Comparison of ENCODE assay signal across 8 cellular contexts in the genomic region with DNA sequence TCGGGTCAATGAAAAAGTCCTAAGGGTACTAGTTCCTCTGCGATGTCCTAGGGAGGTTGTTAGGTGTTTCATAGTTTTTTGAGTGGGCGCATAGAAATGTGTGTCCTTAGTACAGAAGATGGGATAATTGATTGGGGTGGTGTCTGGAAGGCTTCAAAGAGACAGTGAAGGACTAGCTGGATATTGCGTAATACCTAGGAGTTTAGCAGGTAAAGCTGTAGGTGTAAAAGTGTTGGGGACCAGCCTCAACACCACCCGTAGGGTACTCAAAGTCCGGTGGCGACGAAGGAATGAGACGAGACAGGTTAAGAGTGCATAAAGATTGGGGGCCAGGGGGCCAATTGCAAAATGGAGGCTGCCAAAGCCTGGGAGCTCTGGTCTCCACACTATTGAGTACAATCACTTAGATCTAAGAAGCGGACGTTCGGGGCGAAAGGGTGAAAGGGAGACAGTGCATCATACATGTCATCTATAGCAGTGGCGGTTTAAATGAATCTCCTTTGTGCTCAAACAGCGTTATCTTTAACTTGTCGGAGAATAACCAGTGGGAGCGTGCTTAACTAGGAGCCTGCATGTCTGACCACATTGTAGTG. TPM values are rescaled to one million over a fixed set of nuclear protein-coding genes. Genes with fewer than 3 reads are reported as not detected.
DNase-seq lines count a peak whose midpoint lies in the region; ATAC-seq, FAIRE-seq and TF ChIP-seq lines count a peak whose summit lies in the region.

No MANE protein-coding gene starts in this region.

- no peaks in the 10 kb centered on the region for H3K27me3 ChIP-seq in hepatocyte
- no peaks in the 10 kb centered on the region for H3K27me3 ChIP-seq in small intestine (ENCODE audit: control insufficient read depth in 2 of 2, insufficient read depth in 2 of 2, low read length in 2 of 2)

- POLR2A ChIA-PET in WTC11 (lab: Charles Lee) = no interaction called here

- H3K27ac ChIP-seq in hepatocyte (no peak overlapping the region), small intestine (ENCODE audit: low read depth in 1 of 2, low read length in 1 of 2) (no peak overlapping the region)

- no peak overlapping the region for H2AFZ ChIP-seq in hepatocyte

- H3K9me3 ChIP-seq in hepatocyte (ENCODE audit: low read depth) (no peaks in the 10 kb centered on the region), small intestine (ENCODE audit: control insufficient read depth, low read depth) (no peaks in the 10 kb centered on the region)

- H3K4me3 Mint-ChIP-seq in HFFc6 (peak overlapping the region; percentile 96), WTC11 (peak overlapping the region; percentile 79)

- ATAC-seq in WTC11 = no peak
- ATAC-seq in HG03039 (IDR thresholded peaks at IDR 0.05; ENCODE audit: unreplicated experiment) = no peak
- ATAC-seq in GM21367 (IDR thresholded peaks at IDR 0.05; ENCODE audit: unreplicated experiment) = no peak

- H3K27ac Mint-ChIP-seq in HFFc6 (peak overlapping the region; percentile 66), WTC11 (peak overlapping the region; percentile 39)

- H3K9me2 ChIP-seq in hepatocyte (replicated peaks; ENCODE audit: insufficient read depth) = no peaks in the 10 kb centered on the region

- H3K79me2 ChIP-seq in hepatocyte = peaks cover 66% of the 10 kb centered on the region

- TF ChIP-seq CTCF in HFFc6 (IDR thresholded peaks at IDR 0.05) = no peak
- no peak for TF ChIP-seq CTCF in WTC11 (IDR thresholded peaks at IDR 0.05)
- no peak for TF ChIP-seq CTCF in hepatocyte (IDR thresholded peaks at IDR 0.05; ENCODE audit: poor library complexity)

- H4K20me1 ChIP-seq in hepatocyte (ENCODE audit: insufficient read depth, poor library complexity, severe bottlenecking) = no peaks in the 10 kb centered on the region

- peak overlapping the region; percentile 89 for H3K4me2 ChIP-seq in hepatocyte

- peak overlapping the region; percentile 54 for H3K4me3 ChIP-seq in hepatocyte
- H3K4me3 ChIP-seq in small intestine (ENCODE audit: low read depth in 1 of 2, low read length in 2 of 2) = peak overlapping the region; percentile 96 to 99

- H3K9me3 Mint-ChIP-seq in HFFc6 (peaks cover 5% of the 10 kb centered on the region; the same call in 1 of the 2 replicates), WTC11 (peaks cover 12% of the 10 kb centered on the region)

- CTCF ChIA-PET in WTC11 (lab: Charles Lee) = interaction anchor here (1.1 to 1.2 kb wide), 2 partner anchors 31 to 166 kb away, joined by 3 to 5 read pairs; no protein-coding TSS in a partner anchor

- H3K36me3 ChIP-seq in hepatocyte (replicated peaks; ENCODE audit: insufficient read depth, low read depth) = no peaks in the 10 kb centered on the region
- H3K36me3 ChIP-seq in small intestine (ENCODE audit: control insufficient read depth in 2 of 2, insufficient read depth in 2 of 2, low read length in 2 of 2) = no peaks in the 10 kb centered on the region

- DNase-seq in HFFc6 (no peak), WTC11 (ENCODE audit: low spot score) (no peak), hepatocyte (ENCODE audit: low spot score) (no peak), small intestine (no peak), MV-4-11 (lab: John Stamatoyannopoulos, UW) (no peak)
- DNase-seq in stimulated activated CD4-positive, alpha-beta T cell treated with anti-CD3 and anti-CD28 coated beads, Interleukin-4, amount 100 ng/mL, for 1 hour = no peak

- H3K4me1 Mint-ChIP-seq in HFFc6 (ENCODE audit: low read depth) = peaks cover 62% of the 10 kb centered on the region
- peaks cover 40% of the 10 kb centered on the region for H3K4me1 Mint-ChIP-seq in WTC11

- H3K4me1 ChIP-seq in hepatocyte (ENCODE audit: insufficient read depth) (peaks cover 17% of the 10 kb centered on the region), small intestine (ENCODE audit: control insufficient read depth in 2 of 2, insufficient read depth in 1 of 2, low read depth in 1 of 2, low read length in 1 of 2) (peaks cover 6 to 16% of the 10 kb centered on the region in 2 donors)

- H3K36me3 Mint-ChIP-seq in HFFc6 (ENCODE audit: low read depth) (peaks cover 9% of the 10 kb centered on the region), WTC11 (peaks cover 6% of the 10 kb centered on the region; the same call in 1 of the 2 replicates)

- WGBS in hepatocyte (ENCODE audit: low lambda C conversion rate, missing lambda C conversion rate) = 55% methylated on average over 17 of the region's 17 CpGs
- WGBS in small intestine, 3 donors = 20 to 49% (median 22%) methylated on average over 17 of the region's 17 CpGs

- H3K27me3 Mint-ChIP-seq in HFFc6 (ENCODE audit: insufficient read depth) (no peaks in the 10 kb centered on the region), WTC11 (ENCODE audit: low read depth) (no peaks in the 10 kb centered on the region; the same call in 1 of the 2 replicates)

- FAIRE-seq in small intestine (lab: Jason Lieb, UNC) = no peak

TF ChIP-seq in WTC11, 78 proteins besides CTCF, POLR2A, EP300 and RAD21:
- TF ChIP-seq, protein P1, sequence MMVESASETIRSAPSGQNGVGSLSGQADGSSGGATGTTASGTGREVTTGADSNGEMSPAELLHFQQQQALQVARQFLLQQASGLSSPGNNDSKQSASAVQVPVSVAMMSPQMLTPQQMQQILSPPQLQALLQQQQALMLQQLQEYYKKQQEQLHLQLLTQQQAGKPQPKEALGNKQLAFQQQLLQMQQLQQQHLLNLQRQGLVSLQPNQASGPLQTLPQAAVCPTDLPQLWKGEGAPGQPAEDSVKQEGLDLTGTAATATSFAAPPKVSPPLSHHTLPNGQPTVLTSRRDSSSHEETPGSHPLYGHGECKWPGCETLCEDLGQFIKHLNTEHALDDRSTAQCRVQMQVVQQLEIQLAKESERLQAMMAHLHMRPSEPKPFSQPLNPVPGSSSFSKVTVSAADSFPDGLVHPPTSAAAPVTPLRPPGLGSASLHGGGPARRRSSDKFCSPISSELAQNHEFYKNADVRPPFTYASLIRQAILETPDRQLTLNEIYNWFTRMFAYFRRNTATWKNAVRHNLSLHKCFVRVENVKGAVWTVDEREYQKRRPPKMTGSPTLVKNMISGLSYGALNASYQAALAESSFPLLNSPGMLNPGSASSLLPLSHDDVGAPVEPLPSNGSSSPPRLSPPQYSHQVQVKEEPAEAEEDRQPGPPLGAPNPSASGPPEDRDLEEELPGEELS (CRISPR knock-in tag; IDR thresholded peaks at IDR 0.05) = no peak
- TF ChIP-seq, protein P2, sequence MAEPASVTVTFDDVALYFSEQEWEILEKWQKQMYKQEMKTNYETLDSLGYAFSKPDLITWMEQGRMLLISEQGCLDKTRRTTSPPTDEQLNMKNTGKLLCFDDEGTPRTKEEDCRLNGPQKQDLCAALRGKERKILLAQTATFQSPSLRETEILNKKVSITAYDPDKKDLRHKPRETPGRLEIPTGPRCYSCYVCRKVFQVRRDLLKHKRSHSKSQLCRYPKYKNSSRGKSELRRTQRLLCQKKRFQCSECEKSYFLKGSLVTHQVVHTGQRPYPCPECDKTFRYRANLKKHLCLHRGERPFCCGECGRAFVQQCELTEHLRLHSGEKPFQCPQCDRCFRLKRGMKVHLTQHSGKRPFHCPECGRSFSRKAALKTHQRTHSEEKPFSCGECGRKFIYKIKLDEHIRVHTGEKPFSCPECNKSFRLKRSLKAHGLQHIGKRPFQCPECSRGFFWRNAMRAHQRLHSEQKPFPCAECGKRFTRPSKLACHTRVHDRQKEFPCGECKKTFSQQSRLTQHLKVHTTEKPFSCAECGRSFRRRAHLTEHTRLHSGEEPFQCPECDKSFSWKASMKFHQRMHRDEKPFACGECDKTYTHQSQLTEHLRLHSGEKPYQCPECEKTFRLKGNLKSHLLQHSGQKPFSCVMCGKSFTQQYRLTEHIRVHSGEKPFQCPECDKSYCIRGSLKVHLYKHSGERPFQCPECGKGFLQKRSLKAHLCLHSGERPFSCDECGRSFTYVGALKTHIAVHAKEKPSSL (CRISPR knock-in tag; conservative IDR thresholded peaks at IDR 0.05) = no peak
- TF ChIP-seq MAX (CRISPR knock-in tag; IDR thresholded peaks at IDR 0.05) (no peak), FOXP1 (CRISPR knock-in tag; IDR thresholded peaks at IDR 0.05; ENCODE audit: borderline replicate concordance) (no peak), PREB (CRISPR knock-in tag; IDR thresholded peaks at IDR 0.05; ENCODE audit: borderline replicate concordance) (no peak), IRF1 (CRISPR knock-in tag; IDR thresholded peaks at IDR 0.05) (no peak)
TF ChIP-seq in WTC11: peak in this region for 0.

RNA-seq across cellular contexts. Expression of gene TRMT44, which starts 1.0 kb away (rescaled TPM):
- 10 to 100 TPM in 3 of 6 experiments, 1 to 10 TPM in 3; 8.8 to 10.7 (median 10.0) TPM for total RNA-seq in HFFc6 (2021; fragmentation: NEBNext Ultra II Directional; extraction: Animal tissue kit (Norgen Biotek cat#: 25700))
- total RNA-seq in WTC11 (2021) = 25.6 to 29.6 TPM (median 28.4 TPM) in 3 replicates
- 13.2 and 20.1 TPM in 2 replicates for total RNA-seq in hepatocyte
- 8.2 and 13.2 TPM in 2 replicates for polyA plus RNA-seq in hepatocyte
- polyA plus RNA-seq in small intestine = 1 to 10 TPM; 4.7 to 5.3 (median 5.1) TPM

RNA-seq across cellular contexts. Expression of gene ACOX3, which starts 1.1 kb away (rescaled TPM):
- 10 to 100 TPM; 18.6 to 23.2 (median 19.9) TPM for total RNA-seq in HFFc6 (2021; fragmentation: NEBNext Ultra II Directional; extraction: Animal tissue kit (Norgen Biotek cat#: 25700))
- total RNA-seq in WTC11 (2021) = 10.6 to 10.7 TPM (median 10.6 TPM) in 3 replicates
- total RNA-seq in hepatocyte = 21.0 and 22.5 TPM in 2 replicates
- 13.9 and 17.6 TPM in 2 replicates for polyA plus RNA-seq in hepatocyte
- polyA plus RNA-seq in small intestine = 10 to 100 TPM; 15.2 to 31.1 (median 29.5) TPM
